In the genomic region with DNA sequence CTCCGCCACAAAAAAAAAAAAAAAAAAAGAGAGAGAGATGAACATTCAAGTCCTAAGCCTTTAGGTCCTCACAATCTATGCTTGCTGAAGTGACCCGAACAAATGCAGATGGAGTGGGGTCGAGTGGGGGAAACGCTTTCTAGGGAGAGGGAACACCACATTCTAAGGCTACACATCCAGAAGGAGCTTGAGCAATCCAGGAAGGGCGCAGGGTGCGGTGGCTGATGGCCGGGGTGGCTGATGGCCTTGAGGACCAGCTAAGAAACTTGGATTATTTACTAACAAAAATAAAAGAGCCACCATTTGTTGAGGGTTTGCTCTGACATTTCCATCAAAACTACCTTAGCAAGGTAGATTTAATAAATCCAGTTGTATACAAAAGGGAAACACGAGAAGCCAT, we compare ENCODE assay signal across 11 cellular contexts. TPM values are rescaled to one million over a fixed set of nuclear protein-coding genes. Genes with fewer than 3 reads are reported as not detected.
DNase-seq lines count a peak whose midpoint lies in the region; ATAC-seq, FAIRE-seq and TF ChIP-seq lines count a peak whose summit lies in the region.
"Had no signal": no experiment of that assay in that cellular context is flagged by ENCODE, and none has a peak within 500 bp of the region (broad histone marks: within the 10 kb centered on the region; RNA-seq: fewer than 3 reads in every experiment).

No MANE protein-coding gene starts in this region.

- H3K36me3 Mint-ChIP-seq in naive thymus-derived CD4-positive, alpha-beta T cell, result peaks cover 0 to 14% (median 3%) of the 10 kb centered on the region in 5 donors
- peaks cover 12 to 20% of the 10 kb centered on the region in 2 donors for H3K36me3 Mint-ChIP-seq in CD14-positive monocyte

- H3K4me2 ChIP-seq in BLaER1 treated with 17β-estradiol and CSF1 and Interleukin-3, amounts not matched to agents 10 nM and 100 nM, result peak overlapping the region in 8 of 11 experiments; percentile 32 to 94 (median 88); a peak in 10 of 22 replicates
- peak overlapping the region; percentile 99 for H3K4me2 ChIP-seq in Karpas-422 (ENCODE audit: low read depth, low read length, poor library complexity, severe bottlenecking)
- no peak overlapping the region for H3K4me2 ChIP-seq in K562 (ENCODE audit: insufficient read depth, low read length)

- H3K4me3 ChIP-seq in BLaER1 treated with 17β-estradiol and CSF1 and Interleukin-3, amounts not matched to agents 10 nM and 100 nM, result no peak overlapping the region
- no peak overlapping the region for H3K4me3 ChIP-seq in Karpas-422 (ENCODE audit: low read length)
- no peak overlapping the region for H3K4me3 ChIP-seq in K562
- no peak overlapping the region for H3K4me3 ChIP-seq in naive thymus-derived CD4-positive, alpha-beta T cell (ENCODE audit: low read length)

- ATAC-seq in K562 (no peak), left cardiac atrium (no peak)
- ATAC-seq in naive thymus-derived CD4-positive, alpha-beta T cell, result no peak

- no peak for FAIRE-seq in K562 (lab: Jason Lieb, UNC)

- peaks cover 11% of the 10 kb centered on the region for H3K79me2 ChIP-seq in Karpas-422 (ENCODE audit: low read length)
- H3K79me2 ChIP-seq in K562 (ENCODE audit: control insufficient read depth, insufficient read depth, low read length), result peaks cover 5% of the 10 kb centered on the region; the same call in 2 of the 3 replicates

- 0 out of 22 replicates have a peak overlapping the region, but pooled peaks of 4 of the 11 experiments have one; percentile 90 to 94 (median 93) for H3K27ac ChIP-seq in BLaER1 treated with 17β-estradiol and CSF1 and Interleukin-3, amounts not matched to agents 10 nM and 100 nM
- no peak overlapping the region for H3K27ac ChIP-seq in Karpas-422 (ENCODE audit: low read length)
- H3K27ac ChIP-seq in K562 (ENCODE audit: extremely low read depth, low read depth, low read length), result no peak overlapping the region
- H3K27ac ChIP-seq in naive thymus-derived CD4-positive, alpha-beta T cell (ENCODE audit: low read depth, low read length), result peak overlapping the region; percentile 98

- peaks cover 7 to 15% (median 9%) of the 10 kb centered on the region in 10 experiments; a peak in 17 of 20 replicates for H3K4me1 ChIP-seq in BLaER1 treated with 17β-estradiol and CSF1 and Interleukin-3, amounts not matched to agents 10 nM and 100 nM
- peaks cover 16% of the 10 kb centered on the region for H3K4me1 ChIP-seq in Karpas-422 (ENCODE audit: low read length)
- H3K4me1 ChIP-seq in K562 (replicated peaks in 1 of 2; ENCODE audit: control insufficient read depth in 2 of 2, insufficient read depth in 2 of 2, low read length in 2 of 2), result peaks cover 7 to 12% of the 10 kb centered on the region in 2 experiments; a peak in 3 of 5 replicates
- H3K4me1 ChIP-seq in naive thymus-derived CD4-positive, alpha-beta T cell (ENCODE audit: control insufficient read depth in 2 of 2, insufficient read depth in 2 of 2, low read length in 2 of 2), result no peaks in the 10 kb centered on the region
- H3K4me1 ChIP-seq: testis had no signal

- no peak for TF ChIP-seq EP300 in K562 (IDR thresholded peaks at IDR 0.05; ENCODE audit: low read length)

- POLR2A ChIA-PET in K562 (lab: Yijun Ruan, JAX), result interaction anchor here (1.0 kb wide), 1 partner anchor 13 kb away, joined by 3 read pairs; no protein-coding TSS in a partner anchor
- POLR2A ChIA-PET in naive thymus-derived CD4-positive, alpha-beta T cell (lab: Charles Lee), result interaction anchor here (0.7 to 2.3 kb wide), 5 partner anchors 9 to 165 kb away, joined by 3 to 12 read pairs (median 7); partner anchors contain the start of gene ATP6V0E1

- no peak for TF ChIP-seq POLR2A in K562 (conservative IDR thresholded peaks at IDR 0.05)

- H3K27me3 ChIP-seq in BLaER1 treated with 17β-estradiol and CSF1 and Interleukin-3, amounts not matched to agents 10 nM and 100 nM, result no peaks in the 10 kb centered on the region
- H3K27me3 ChIP-seq in Karpas-422 (ENCODE audit: low read length), result no peaks in the 10 kb centered on the region
- H3K27me3 ChIP-seq in K562 (ENCODE audit: control insufficient read depth in 2 of 2, insufficient read depth in 2 of 2, low read length in 2 of 2), result no peaks in the 10 kb centered on the region
- H3K27me3 ChIP-seq in naive thymus-derived CD4-positive, alpha-beta T cell (ENCODE audit: control insufficient read depth in 2 of 2, insufficient read depth in 2 of 2, low read length in 2 of 2), result no peaks in the 10 kb centered on the region
- H3K27me3 ChIP-seq: testis had no signal

- no TSS peak for BruUV-seq in K562 (replicated peaks; lab: Mats Ljungman, UMichigan)

- H4K20me1 ChIP-seq in BLaER1 treated with 17β-estradiol and CSF1 and Interleukin-3, amounts not matched to agents 10 nM and 100 nM, result no peaks in the 10 kb centered on the region; a peak in 1 of 22 replicates
- H4K20me1 ChIP-seq in Karpas-422 (ENCODE audit: insufficient read depth, low read depth, low read length) (no peaks in the 10 kb centered on the region), K562 (replicated peaks; ENCODE audit: control insufficient read depth, insufficient read depth, low read length) (no peaks in the 10 kb centered on the region)

- no peaks in the 10 kb centered on the region for H3K9me2 ChIP-seq in Karpas-422 (replicated peaks; ENCODE audit: insufficient read depth, low read length)

- DNase-seq in Karpas-422 (no peak), K562 (ENCODE audit: extremely low read depth in 1 of 4, low spot score in 3 of 4) (peak in 1 of 4 experiments; percentile 8), NCI-H345 treated with DMSO at 0.1 percent for 48 hours (lab: John Stamatoyannopoulos, UW; ENCODE audit: unreplicated experiment) (no peak), CD14-positive monocyte (ENCODE audit: low spot score) (no peak), mucosa of gallbladder (ENCODE audit: low spot score) (no peak), left cardiac atrium (no peak)
- DNase-seq in naive thymus-derived CD4-positive, alpha-beta T cell, result no peak

- H3K4me3 Mint-ChIP-seq in naive thymus-derived CD4-positive, alpha-beta T cell, result peak overlapping the region in 3 of 10 donors; percentile 36 to 97 (median 95)
- no peak overlapping the region for H3K4me3 Mint-ChIP-seq in CD14-positive monocyte

- in situ Hi-C loops in K562 (cut with MboI), result no loop called here

- TF ChIP-seq RAD21 in K562 (CRISPR knock-in tag; conservative IDR thresholded peaks at IDR 0.05 in 1 of 2, IDR thresholded peaks at IDR 0.05 in 1 of 2), result no peak

- peaks cover 12 to 29% (median 21%) of the 10 kb centered on the region in 11 experiments for H3K36me3 ChIP-seq in BLaER1 treated with 17β-estradiol and CSF1 and Interleukin-3, amounts not matched to agents 10 nM and 100 nM
- H3K36me3 ChIP-seq in Karpas-422 (ENCODE audit: insufficient read depth, low read length) (peaks cover 5% of the 10 kb centered on the region), K562 (ENCODE audit: control insufficient read depth, insufficient read depth, low read length) (peaks cover 18% of the 10 kb centered on the region; the same call in 2 of the 3 replicates)
- H3K36me3 ChIP-seq in naive thymus-derived CD4-positive, alpha-beta T cell (ENCODE audit: control insufficient read depth in 2 of 3, insufficient read depth in 3 of 3, low read length in 3 of 3), result peaks cover 0 to 19% (median 4%) of the 10 kb centered on the region in 3 experiments

- H3K27ac Mint-ChIP-seq in naive thymus-derived CD4-positive, alpha-beta T cell, result peak overlapping the region in 3 of 9 donors; percentile 17 to 98 (median 36)
- peak overlapping the region in 1 of 7 donors; percentile 4 for H3K27ac Mint-ChIP-seq in CD14-positive monocyte

- WGBS in K562 (ENCODE audit: insufficient coverage, low coverage, missing lambda C conversion rate), result 70% methylated on average over 7 of the region's 8 CpGs

- intact Hi-C loops in K562 (cut with micrococcal nuclease), result no loop called here
- intact Hi-C loops in naive thymus-derived CD4-positive, alpha-beta T cell (cut with micrococcal nuclease), result loop anchor here (10.0 kb wide), 2 partner anchors 151 to 959 kb away; partner anchors contain the start of gene STK10 (in 1 of the 2)
- intact Hi-C loops in CD14-positive monocyte (cut with micrococcal nuclease), result loop anchor here (10.0 kb wide), 1 partner anchor 159 kb away; the partner anchor contains the start of gene ATP6V0E1 (in 2 of the 2)
- intact Hi-C loops in left cardiac atrium (cut with DNase I), result loop anchor here (10.0 kb wide), 2 partner anchors 129 to 159 kb away; partner anchors contain the start of gene ATP6V0E1 (in 2 of the 2)

- H3K9ac ChIP-seq in BLaER1 treated with 17β-estradiol and CSF1 and Interleukin-3, amounts not matched to agents 10 nM and 100 nM, result peak overlapping the region in 1 of 11 experiments; percentile 92; a peak in 1 of 22 replicates
- H3K9ac ChIP-seq in Karpas-422 (ENCODE audit: low read length) (no peak overlapping the region), K562 (ENCODE audit: insufficient read depth in 1 of 2, low read depth in 2 of 2, low read length in 2 of 2) (no peak overlapping the region)

- no peaks in the 10 kb centered on the region for H3K27me3 Mint-ChIP-seq in naive thymus-derived CD4-positive, alpha-beta T cell
- H3K27me3 Mint-ChIP-seq in CD14-positive monocyte (ENCODE audit: low read depth in 3 of 3), result peaks cover 0 to 4% (median 0%) of the 10 kb centered on the region in 3 donors
- H3K27me3 Mint-ChIP-seq: progenitor cell of endocrine pancreas had no signal

- H2AFZ ChIP-seq in Karpas-422 (ENCODE audit: low read length), result peak overlapping the region; percentile 17; the same call in 1 of the 2 replicates
- H2AFZ ChIP-seq in K562 (ENCODE audit: low read depth, low read length), result peak overlapping the region; percentile 97

- H3K9me3 ChIP-seq in BLaER1 treated with 17β-estradiol and CSF1 and Interleukin-3, amounts not matched to agents 10 nM and 100 nM (replicated peaks in 1 of 11), result no peaks in the 10 kb centered on the region
- H3K9me3 ChIP-seq in Karpas-422 (ENCODE audit: low read length), result no peaks in the 10 kb centered on the region
- no peaks in the 10 kb centered on the region for H3K9me3 ChIP-seq in K562 (replicated peaks; ENCODE audit: control insufficient read depth, insufficient read depth, low read depth, low read length)
- no peaks in the 10 kb centered on the region for H3K9me3 ChIP-seq in naive thymus-derived CD4-positive, alpha-beta T cell (ENCODE audit: control insufficient read depth in 2 of 3, low read length in 3 of 3)
- H3K9me3 ChIP-seq: Caco-2, testis had no signal

- no peaks in the 10 kb centered on the region for H3K9me1 ChIP-seq in K562 (ENCODE audit: control insufficient read depth, insufficient read depth, low read length)

- H3K4me1 Mint-ChIP-seq in naive thymus-derived CD4-positive, alpha-beta T cell, result peaks cover 5 to 21% (median 16%) of the 10 kb centered on the region in 7 donors
- H3K4me1 Mint-ChIP-seq in CD14-positive monocyte, result peaks cover 4% of the 10 kb centered on the region

- TF ChIP-seq CTCF in K562 (IDR thresholded peaks at IDR 0.05 in 2 of 3, conservative IDR thresholded peaks at IDR 0.05 in 1 of 3; ENCODE audit: insufficient read depth in 2 of 3, low read depth in 1 of 3, low read length in 3 of 3) (no peak), CD14-positive monocyte (IDR thresholded peaks at IDR 0.05) (no peak)

- CTCF ChIA-PET in K562 (lab: Yijun Ruan, JAX; ENCODE audit: low intra/inter-chr PET ratio), result interaction anchor here (0.6 to 1.8 kb wide), 3 partner anchors 140 to 236 kb away, joined by 3 to 5 read pairs (median 4); partner anchors contain the start of gene ATP6V0E1
- CTCF ChIA-PET in naive thymus-derived CD4-positive, alpha-beta T cell (lab: Charles Lee), result interaction anchor here (3.7 kb wide), 1 partner anchor 164 kb away, joined by 20 read pairs; no protein-coding TSS in a partner anchor

- peaks cover 0 to 8% (median 0%) of the 10 kb centered on the region in 11 donors for H3K9me3 Mint-ChIP-seq in naive thymus-derived CD4-positive, alpha-beta T cell
- no peaks in the 10 kb centered on the region for H3K9me3 Mint-ChIP-seq in CD14-positive monocyte

RNA-seq across cellular contexts. Expression of gene BNIP1, which starts 0.8 kb away (rescaled TPM):
- 13.8 and 15.1 TPM in 2 replicates for total RNA-seq in Karpas-422 (2014; rRNA removed; shearing (Covaris generic); ENCODE audit: low replicate concordance)
- 12.2 and 15.0 TPM in 2 replicates for total RNA-seq in K562 (2011; cell fraction: chromatin; rRNA removed; ENCODE audit: low replicate concordance)
- total RNA-seq in K562 (2011; cell fraction: nucleolus; rRNA removed), result 13.2 and 15.0 TPM in 2 replicates
- total RNA-seq in K562 (2011; cell fraction: nucleoplasm; rRNA removed), result 14.5 and 20.2 TPM in 2 replicates
- total RNA-seq in K562 (2014; rRNA removed) (18.8 and 21.0 TPM in 2 replicates), K562 (2014; rRNA removed; fragmentation: Illumina TruSeq; extraction: Trizol) (25.8 and 26.2 TPM in 2 replicates), K562 (2015; rRNA removed; fragmentation: Illumina TruSeq; extraction: Trizol) (20.3 and 21.6 TPM in 2 replicates), K562 (2021) (18.9 and 21.3 TPM in 2 replicates), mucosa of gallbladder (13.5 TPM), left cardiac atrium (10 to 100 TPM; 11.0 to 12.5 TPM)
- polyA plus RNA-seq in K562 (2011; rRNA removed) (30.5 and 30.6 TPM in 2 replicates), K562 (2014; fragmentation: Illumina TruSeq; extraction: Trizol) (26.5 and 27.4 TPM in 2 replicates), K562 (2014; fragmentation: Nextera tagmentation; extraction: Ambion mirVana) (10 to 100 TPM; 54.9 to 65.0 TPM), K562 (2014; rRNA removed) (23.0 and 23.2 TPM in 2 replicates), CD14-positive monocyte (10 to 100 TPM in 1 of 2 donors, 1 to 10 TPM in 1; 9.2 to 13.6 TPM)
- 24.0 and 26.5 TPM in 2 replicates for polyA plus RNA-seq in K562 (2011; cell fraction: cytosol; rRNA removed)
- 15.2 and 16.7 TPM in 2 replicates for polyA plus RNA-seq in K562 (2011; cell fraction: nucleus; rRNA removed)
- polyA plus RNA-seq in K562 (2012), result 16.5 and 17.1 TPM in 2 replicates
- polyA minus RNA-seq in K562 (2011; rRNA and poly(A)+ RNA removed), result 12.8 and 15.1 TPM in 2 replicates
- polyA minus RNA-seq in K562 (2011; cell fraction: cytosol; rRNA and poly(A)+ RNA removed), result 4.2 and 5.1 TPM in 2 replicates
- polyA minus RNA-seq in K562 (2011; cell fraction: nucleus; rRNA and poly(A)+ RNA removed), result 3.0 and 5.7 TPM in 2 replicates
- 10 to 100 TPM in 3 of 5 experiments, 1 to 10 TPM in 2; 5.5 to 23.2 (median 15.3) TPM for total RNA-seq in naive thymus-derived CD4-positive, alpha-beta T cell
- polyA plus RNA-seq in naive thymus-derived CD4-positive, alpha-beta T cell, result 10 to 100 TPM in 1 of 2 donors, 1 to 10 TPM in 1; 5.8 to 19.6 TPM
